Comparison of ENCODE assay signal across 8 cellular contexts in genomic region chr14:57865450-57866198, GRCh38. TPM values are rescaled to one million over a fixed set of nuclear protein-coding genes. Genes with fewer than 3 reads are reported as not detected.
DNase-seq lines count a peak whose midpoint lies in the region; ATAC-seq, FAIRE-seq and TF ChIP-seq lines count a peak whose summit lies in the region.

Gene SLC35F4, minus strand, starts transcription at chr14:57866092.

- CTCF ChIA-PET in A673 (lab: Charles Lee) = no interaction called here
- CTCF ChIA-PET in HepG2 (lab: Yijun Ruan, JAX; ENCODE audit: low intra/inter-chr PET ratio, low total read pairs) = no interaction called here

- no peak within 1 kb of the TSS for H2BK12ac ChIP-seq in H9 (ENCODE audit: insufficient read length, low read depth, low read length)

- no peaks in the 10 kb centered on the region for H3K36me3 Mint-ChIP-seq in H9 (ENCODE audit: insufficient read depth in 1 of 3, low read depth in 3 of 3)

- no peak within 1 kb of the TSS for H3K9ac ChIP-seq in H9 (ENCODE audit: extremely low read depth, insufficient read length, low read length)
- no peak within 1 kb of the TSS for H3K9ac ChIP-seq in HepG2 (ENCODE audit: insufficient read depth, low read depth, low read length)

- H2BK20ac ChIP-seq in H9 (ENCODE audit: low read depth, low read length, poor library complexity, severe bottlenecking) = no peak within 1 kb of the TSS

- TF ChIP-seq EP300 in HepG2 (IDR thresholded peaks at IDR 0.05; ENCODE audit: low read depth in 2 of 2, low read length in 2 of 2) (no peak), HepG2 (CRISPR knock-in tag; IDR thresholded peaks at IDR 0.05; ENCODE audit: borderline replicate concordance) (no peak)

- no peaks in the 10 kb centered on the region; a peak in 1 of 5 replicates for H3K9me3 Mint-ChIP-seq in H9

- peaks cover 5% of the 10 kb centered on the region for H3K4me1 ChIP-seq in A673 (ENCODE audit: insufficient read depth, low read length, poor library complexity, severe bottlenecking)
- H3K4me1 ChIP-seq in H9 (ENCODE audit: insufficient read depth, low read length) = no peaks in the 10 kb centered on the region
- peaks cover 11% of the 10 kb centered on the region for H3K4me1 ChIP-seq in HepG2 (ENCODE audit: insufficient read depth, low read length)

- in situ Hi-C loops in HepG2 (cut with HindIII; ENCODE audit: extremely low pct_ligation_motif_present, low pct_unique_long_range_greater_than_20kb) = no loop called here

- H3K18ac ChIP-seq in H9 (ENCODE audit: insufficient read length, low read depth, low read length) = no peak within 1 kb of the TSS

- peak within 1 kb of the TSS; percentile 50 for H3K4me2 ChIP-seq in H9 (ENCODE audit: insufficient read depth, insufficient read length, low read length)
- no peak within 1 kb of the TSS for H3K4me2 ChIP-seq in HepG2 (ENCODE audit: low read depth, low read length)

- peak within 1 kb of the TSS; percentile 70 to 83 for H3K4me3 Mint-ChIP-seq in H9

- H2AK5ac ChIP-seq in H9 (ENCODE audit: insufficient read length, low read length) = no peak within 1 kb of the TSS

- H3K27ac ChIP-seq in A673 (ENCODE audit: low read depth, low read length, poor library complexity, severe bottlenecking) (no peak within 1 kb of the TSS), H9 (ENCODE audit: insufficient read length, low read depth, low read length) (no peak within 1 kb of the TSS), HepG2 (ENCODE audit: extremely low read length, insufficient read depth, low read length) (no peak within 1 kb of the TSS)

- no peaks in the 10 kb centered on the region for H4K20me1 ChIP-seq in H9 (ENCODE audit: control insufficient read depth, insufficient read depth, insufficient read length)
- H4K20me1 ChIP-seq in HepG2 (ENCODE audit: insufficient read depth, low read length) = no peaks in the 10 kb centered on the region

- BruUV-seq in A673 (replicated peaks; lab: Mats Ljungman, UMichigan) = no TSS peak
- no TSS peak for BruUV-seq in HepG2 (replicated peaks; lab: Mats Ljungman, UMichigan)

- WGBS in H9 (ENCODE audit: extremely low coverage, insufficient read length, low lambda C conversion rate) = no CpG with 5 or more reads among the region's 87 CpGs
- WGBS in HepG2 (ENCODE audit: low lambda C conversion rate) = 21% methylated on average over 20 of the region's 87 CpGs

- H3K79me1 ChIP-seq in H9 (ENCODE audit: insufficient read depth, low read depth, low read length, poor library complexity, severe bottlenecking) = no peaks in the 10 kb centered on the region

- H4K91ac ChIP-seq in H9 (ENCODE audit: insufficient read length, low read depth, low read length) = no peak within 1 kb of the TSS

- H2AFZ ChIP-seq in H9 (ENCODE audit: low read length) = no peak within 1 kb of the TSS
- no peak within 1 kb of the TSS for H2AFZ ChIP-seq in HepG2 (ENCODE audit: low read length)

- H3K4ac ChIP-seq in H9 (ENCODE audit: low read depth, low read length) = no peak within 1 kb of the TSS

- H2BK15ac ChIP-seq in H9 (ENCODE audit: low read depth, low read length) = no peak within 1 kb of the TSS

- H3T11ph ChIP-seq in H9 (ENCODE audit: low read length) = no peak within 1 kb of the TSS

- no peak for TF ChIP-seq POLR2A in HepG2 (IDR thresholded peaks at IDR 0.05; ENCODE audit: insufficient read depth in 1 of 2, low read depth in 2 of 2, low read length in 2 of 2)

- no peak within 1 kb of the TSS for H3K14ac ChIP-seq in H9 (ENCODE audit: insufficient read depth, low read length)

- H3K27me3 ChIP-seq in A673 (replicated peaks; ENCODE audit: insufficient read depth, low read depth, low read length, poor library complexity) = no peaks in the 10 kb centered on the region
- H3K27me3 ChIP-seq in H9 (ENCODE audit: insufficient read depth, low read length) = peaks cover 11% of the 10 kb centered on the region; the same call in 1 of the 2 replicates
- no peaks in the 10 kb centered on the region for H3K27me3 ChIP-seq in HepG2 (ENCODE audit: control insufficient read depth in 1 of 2, insufficient read depth in 2 of 2, low read length in 2 of 2)

- POLR2A ChIA-PET in A673 (lab: Charles Lee; ENCODE audit: low non-redundant PET) (interaction anchor here (0.6 kb wide), 1 partner anchor 369 kb away, joined by 4 read pairs; no protein-coding TSS in a partner anchor), HepG2 (lab: Yijun Ruan, JAX) (no interaction called here)

- H3K4me3 ChIP-seq in A673 (ENCODE audit: low read depth, low read length, poor library complexity, severe bottlenecking) (peak within 1 kb of the TSS; percentile 52), HepG2 (replicated peaks in 1 of 3; ENCODE audit: insufficient read depth in 1 of 3, low read depth in 2 of 3, low read length in 3 of 3) (no peak within 1 kb of the TSS)

- H3K36me3 ChIP-seq in A673 (ENCODE audit: insufficient read depth, low read length, poor library complexity, severe bottlenecking) (no peaks in the 10 kb centered on the region), HepG2 (replicated peaks in 1 of 2; ENCODE audit: control insufficient read depth in 1 of 2, insufficient read depth in 2 of 2, low read length in 2 of 2) (no peaks in the 10 kb centered on the region)

- intact Hi-C loops in A673 (cut with micrococcal nuclease; ENCODE audit: unreplicated experiment) (loop anchor here (5.0 kb wide), 1 partner anchor 173 kb away; no protein-coding TSS in a partner anchor), HepG2 (cut with micrococcal nuclease; ENCODE audit: unreplicated experiment) (no loop called here)

- H2BK120ac ChIP-seq in H9 (ENCODE audit: low read depth, low read length, poor library complexity, severe bottlenecking) = no peak within 1 kb of the TSS

- H3K27ac Mint-ChIP-seq in H9 = no peak within 1 kb of the TSS

- peaks cover 3% of the 10 kb centered on the region for H3K23me2 ChIP-seq in H9 (ENCODE audit: insufficient read length, low read depth, low read length, poor library complexity, severe bottlenecking)

- H4K8ac ChIP-seq in H9 (replicated peaks; ENCODE audit: insufficient read length, low read depth, low read length) = no peak within 1 kb of the TSS

- FAIRE-seq in HepG2 (lab: Jason Lieb, UNC) = no peak

- peak; percentile 73 for DNase-seq in A673 (ENCODE audit: low spot score)
- DNase-seq in H9 = peak; percentile 89
- DNase-seq in cerebellar cortex (ENCODE audit: low spot score) = peak; percentile 54
- no peak for DNase-seq in HepG2 (ENCODE audit: low spot score)
- no peak for DNase-seq in SK-N-DZ (ENCODE audit: low spot score)
- no peak for DNase-seq in 8988T
- no peak for DNase-seq in NCI-H2029 (lab: John Stamatoyannopoulos, UW)

- H3K23ac ChIP-seq in H9 (ENCODE audit: insufficient read length, low read depth, low read length) = no peak within 1 kb of the TSS

- H3K9me3 ChIP-seq in A673 (ENCODE audit: low read depth, low read length, poor library complexity, severe bottlenecking) = no peaks in the 10 kb centered on the region
- H3K9me3 ChIP-seq in H9 (ENCODE audit: control insufficient read depth, low read depth, low read length) = no peaks in the 10 kb centered on the region
- H3K9me3 ChIP-seq in HepG2 (ENCODE audit: low read length) = no peaks in the 10 kb centered on the region

- no peak within 1 kb of the TSS for H2BK5ac ChIP-seq in H9 (ENCODE audit: insufficient read length, low read length)

- H3K56ac ChIP-seq in H9 (ENCODE audit: insufficient read length, low read depth, low read length) = no peak within 1 kb of the TSS

- ATAC-seq in HepG2 (no peak), GM21786 (IDR thresholded peaks at IDR 0.05; ENCODE audit: unreplicated experiment) (no peak)

- no peaks in the 10 kb centered on the region for H3K79me2 ChIP-seq in H9 (ENCODE audit: insufficient read depth, low read length)
- no peaks in the 10 kb centered on the region for H3K79me2 ChIP-seq in HepG2 (ENCODE audit: insufficient read depth, low read length)

- no peak for TF ChIP-seq RAD21 in HepG2 (CRISPR knock-in tag; IDR thresholded peaks at IDR 0.05)

- 0 out of 2 replicates have a peak, but pooled peaks have one; percentile 19 for TF ChIP-seq CTCF in A673 (conservative IDR thresholded peaks at IDR 0.05; ENCODE audit: low read depth, low read length)
- peak; percentile 26; the same call in 1 of the 3 replicates for TF ChIP-seq CTCF in H9 (conservative IDR thresholded peaks at IDR 0.05)
- no peak for TF ChIP-seq CTCF in HepG2 (CRISPR knock-in tag; IDR thresholded peaks at IDR 0.05)

- H4K5ac ChIP-seq in H9 (ENCODE audit: insufficient read length, low read depth, low read length) = no peak within 1 kb of the TSS

- H3K27me3 Mint-ChIP-seq in H9 (ENCODE audit: low read depth) = peaks cover 41% of the 10 kb centered on the region

- H3K4me1 Mint-ChIP-seq in H9 = peaks cover 12 to 24% of the 10 kb centered on the region in 2 experiments

RNA-seq across cellular contexts. Expression of gene SLC35F4, which starts in this region (rescaled TPM):
- total RNA-seq in A673 (2021) = 0.59 TPM in 1 of 2 replicates, not detected in the other
- not detected in 2 replicates for total RNA-seq in H9 (2021)
- not detected in 2 replicates for total RNA-seq in HepG2 (2016; rRNA removed; fragmentation: Illumina TruSeq; extraction: Trizol)
- total RNA-seq in HepG2 (2016; cell fraction: cytosol; rRNA removed; fragmentation: Illumina TruSeq; extraction: Trizol; ENCODE audit: low read depth) = not detected in 2 replicates
- not detected in 2 replicates for total RNA-seq in HepG2 (2016; cell fraction: insoluble cytoplasmic fraction; rRNA removed; fragmentation: Illumina TruSeq; extraction: Trizol)
- not detected in 2 replicates for total RNA-seq in HepG2 (2016; cell fraction: membrane; rRNA removed; fragmentation: Illumina TruSeq; extraction: Trizol)
- total RNA-seq in HepG2 (2016; cell fraction: nucleus; rRNA removed; fragmentation: Illumina TruSeq; extraction: Trizol) = not detected in 2 replicates
- not detected in 2 replicates for polyA plus RNA-seq in HepG2 (2011; rRNA removed)
- polyA plus RNA-seq in HepG2 (2011; cell fraction: cytosol; rRNA removed) = not detected in 2 replicates
- polyA plus RNA-seq in HepG2 (2011; cell fraction: nucleus; rRNA removed) = not detected in 2 replicates
- polyA plus RNA-seq in HepG2 (2012) = not detected in 2 replicates
- not detected in 2 replicates for polyA plus RNA-seq in HepG2 (2016; cell fraction: cytosol; fragmentation: Illumina TruSeq; extraction: Trizol; ENCODE audit: low read depth)
- not detected in 2 replicates for polyA plus RNA-seq in HepG2 (2016; cell fraction: insoluble cytoplasmic fraction; fragmentation: Illumina TruSeq; extraction: Trizol; ENCODE audit: low read depth)
- polyA plus RNA-seq in HepG2 (2016; cell fraction: membrane; fragmentation: Illumina TruSeq; extraction: Trizol; ENCODE audit: low read depth) = not detected in 2 replicates
- polyA plus RNA-seq in HepG2 (2016; cell fraction: nucleus; fragmentation: Illumina TruSeq; extraction: Trizol; ENCODE audit: insufficient read depth, low read depth) = not detected in 2 replicates
- polyA minus RNA-seq in HepG2 (2011; rRNA and poly(A)+ RNA removed; ENCODE audit: low replicate concordance) = 0.04 TPM in 1 of 2 replicates, not detected in the other
- polyA minus RNA-seq in HepG2 (2011; cell fraction: cytosol; rRNA and poly(A)+ RNA removed) = not detected in 2 replicates
- not detected in 2 replicates for polyA minus RNA-seq in HepG2 (2011; cell fraction: nucleus; rRNA and poly(A)+ RNA removed)
- not detected in 2 replicates for polyA plus RNA-seq in SK-N-DZ (2014; cell fraction: cytosol; rRNA removed)
- polyA plus RNA-seq in SK-N-DZ (2014; cell fraction: nucleus; rRNA removed) = not detected in 2 replicates

Comparison
In these comparisons a context has a peak if more than half of its experiments do, and no peak if none do; other contexts are left out.
1. Peak in DNase-seq and H3K4me3 ChIP-seq in A673; RNA of the gene not detected or under 1 TPM.
2. Peak in DNase-seq and H3K4me2 ChIP-seq in H9; RNA of the gene not detected or under 1 TPM.